ENCODE assay signal across 29 cellular contexts in the genomic region with DNA sequence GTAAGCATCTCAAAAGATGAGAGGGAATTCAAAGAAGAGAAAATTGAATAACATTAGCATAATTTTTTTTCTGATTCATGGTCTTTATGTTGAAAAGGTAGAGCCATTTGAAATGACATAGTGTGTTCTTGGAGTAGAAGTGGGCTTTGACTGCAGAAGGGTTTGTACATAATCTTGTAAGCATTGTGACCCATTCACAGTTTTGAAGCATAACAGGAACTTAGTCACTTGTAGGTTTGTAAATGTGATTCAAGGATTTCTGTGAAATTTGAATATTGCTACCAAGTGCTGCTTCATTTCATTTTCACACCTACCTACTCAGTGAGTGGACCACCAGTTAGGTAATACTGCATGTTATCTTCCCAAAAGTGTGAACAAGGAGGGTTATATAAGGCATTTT.
"Had no signal": no experiment of that assay in that cellular context is flagged by ENCODE, and none has a peak within 500 bp of the region (broad histone marks: within the 10 kb centered on the region; RNA-seq: fewer than 3 reads in every experiment).

No MANE protein-coding gene starts in this region.

- H3K36me3 Mint-ChIP-seq: activated CD4-positive, alpha-beta memory T cell treated with anti-CD3 and anti-CD28 coated beads for 36 hours; activated naive CD4-positive, alpha-beta T cell treated with anti-CD3 and anti-CD28 coated beads, Interleukin-2, amount 50 U/mL, for 24 hours; activated naive CD8-positive, alpha-beta T cell treated with anti-CD3 and anti-CD28 coated beads for 36 hours; WTC11 had no signal

- H3K27ac Mint-ChIP-seq: activated CD4-positive, alpha-beta memory T cell treated with anti-CD3 and anti-CD28 coated beads for 36 hours; activated CD8-positive, alpha-beta memory T cell treated with anti-CD3 and anti-CD28 coated beads, Interleukin-2, amount 10 ng/mL, durations not matched to agents 7 days and 5 days; activated CD8-positive, alpha-beta T cell treated with anti-CD3 and anti-CD28 coated beads, Interleukin-2, amount 10 ng/mL, durations not matched to agents 7 days and 5 days; activated naive CD4-positive, alpha-beta T cell treated with anti-CD3 and anti-CD28 coated beads for 36 hours; activated naive CD4-positive, alpha-beta T cell treated with anti-CD3 and anti-CD28 coated beads, Interleukin-2, amount 50 U/mL, for 24 hours; activated naive CD8-positive, alpha-beta T cell treated with anti-CD3 and anti-CD28 coated beads for 36 hours; activated naive CD8-positive, alpha-beta T cell treated with anti-CD3 and anti-CD28 coated beads, Interleukin-2, amount 50 U/mL, for 24 hours; activated T-helper 2 cell treated with anti-CD3 and anti-CD28 coated beads, Interferon-gamma antibody, Interleukin-2, Interleukin-4, amounts not matched to agents 10 μg/mL and 5 μg/mL and 100 μg/mL, durations not matched to agents 14 hours and 24 hours and 36 hours; effector memory CD8-positive, alpha-beta T cell had no signal

- H3K4me1 Mint-ChIP-seq: activated naive CD4-positive, alpha-beta T cell treated with anti-CD3 and anti-CD28 coated beads, Interleukin-2, amount 50 U/mL, for 24 hours; activated naive CD8-positive, alpha-beta T cell treated with anti-CD3 and anti-CD28 coated beads for 36 hours; activated naive CD8-positive, alpha-beta T cell treated with anti-CD3 and anti-CD28 coated beads, Interleukin-2, amount 50 U/mL, for 24 hours; WTC11 had no signal

- H3K36me3 ChIP-seq: adrenal gland, esophagus squamous epithelium had no signal

- H3K4me1 ChIP-seq: adrenal gland, body of pancreas, esophagus squamous epithelium had no signal

- H3K4me3 ChIP-seq: adrenal gland, body of pancreas, esophagus squamous epithelium had no signal

- H3K9me3 Mint-ChIP-seq: activated CD4-positive, alpha-beta memory T cell treated with anti-CD3 and anti-CD28 coated beads for 36 hours; activated naive CD4-positive, alpha-beta T cell treated with anti-CD3 and anti-CD28 coated beads for 36 hours; activated naive CD4-positive, alpha-beta T cell treated with anti-CD3 and anti-CD28 coated beads, Interleukin-2, amount 50 U/mL, for 24 hours; activated naive CD8-positive, alpha-beta T cell treated with anti-CD3 and anti-CD28 coated beads for 36 hours; activated naive CD8-positive, alpha-beta T cell treated with anti-CD3 and anti-CD28 coated beads, Interleukin-2, amount 50 U/mL, for 24 hours; activated T-helper 2 cell treated with anti-CD3 and anti-CD28 coated beads, Interferon-gamma antibody, Interleukin-2, Interleukin-4, amounts not matched to agents 10 μg/mL and 5 μg/mL and 100 μg/mL, durations not matched to agents 14 hours and 24 hours and 36 hours; effector memory CD8-positive, alpha-beta T cell; WTC11 had no signal

- ATAC-seq: activated CD8-positive, alpha-beta memory T cell treated with anti-CD3 and anti-CD28 coated beads, Interleukin-2, amount 10 ng/mL, durations not matched to agents 7 days and 5 days; activated CD8-positive, alpha-beta T cell treated with anti-CD3 and anti-CD28 coated beads, Interleukin-2, amount 10 ng/mL, durations not matched to agents 7 days and 5 days; activated naive CD8-positive, alpha-beta T cell treated with anti-CD3 and anti-CD28 coated beads, Interleukin-2, amount 50 U/mL, for 24 hours; body of pancreas; effector memory CD8-positive, alpha-beta T cell; WTC11 had no signal

- H3K27ac ChIP-seq: adrenal gland, body of pancreas, epithelial cell of prostate, esophagus squamous epithelium, VCaP had no signal

- H3K27me3 Mint-ChIP-seq: activated CD8-positive, alpha-beta memory T cell treated with anti-CD3 and anti-CD28 coated beads, Interleukin-2, amount 10 ng/mL, durations not matched to agents 7 days and 5 days had no signal

- H3K27me3 ChIP-seq: adrenal gland, body of pancreas, esophagus squamous epithelium had no signal

- H3K4me3 Mint-ChIP-seq: activated CD4-positive, alpha-beta memory T cell treated with anti-CD3 and anti-CD28 coated beads for 36 hours; activated CD8-positive, alpha-beta memory T cell treated with anti-CD3 and anti-CD28 coated beads, Interleukin-2, amount 10 ng/mL, durations not matched to agents 7 days and 5 days; activated CD8-positive, alpha-beta T cell treated with anti-CD3 and anti-CD28 coated beads, Interleukin-2, amount 10 ng/mL, durations not matched to agents 7 days and 5 days; activated naive CD4-positive, alpha-beta T cell treated with anti-CD3 and anti-CD28 coated beads for 36 hours; activated naive CD4-positive, alpha-beta T cell treated with anti-CD3 and anti-CD28 coated beads, Interleukin-2, amount 50 U/mL, for 24 hours; activated naive CD8-positive, alpha-beta T cell treated with anti-CD3 and anti-CD28 coated beads for 36 hours; activated naive CD8-positive, alpha-beta T cell treated with anti-CD3 and anti-CD28 coated beads, Interleukin-2, amount 50 U/mL, for 24 hours; effector memory CD8-positive, alpha-beta T cell; WTC11 had no signal

- H3K9me3 ChIP-seq: adrenal gland, body of pancreas, esophagus squamous epithelium had no signal

- DNase-seq: activated CD4-positive, alpha-beta memory T cell treated with anti-CD3 and anti-CD28 coated beads for 36 hours; activated CD4-positive, alpha-beta T cell treated with anti-CD3 and anti-CD28 coated beads for 1 hour; activated CD4-positive, alpha-beta T cell treated with anti-CD3 and anti-CD28 coated beads for 48 hours; activated CD8-positive, alpha-beta memory T cell treated with anti-CD3 and anti-CD28 coated beads, Interleukin-2, amount 10 ng/mL, durations not matched to agents 7 days and 5 days; activated CD8-positive, alpha-beta memory T cell treated with anti-CD3 and anti-CD28 coated beads, Interleukin-2, amount 50 U/mL, for 4 hours; activated CD8-positive, alpha-beta T cell treated with anti-CD3 and anti-CD28 coated beads, Interleukin-2, amount 10 ng/mL, durations not matched to agents 7 days and 5 days; activated effector memory CD4-positive, alpha-beta T cell treated with anti-CD3 and anti-CD28 coated beads, Interleukin-2, amount 50 U/mL, for 16 hours; activated naive CD4-positive, alpha-beta T cell treated with anti-CD3 and anti-CD28 coated beads for 36 hours; activated naive CD8-positive, alpha-beta T cell treated with anti-CD3 and anti-CD28 coated beads for 36 hours; activated naive CD8-positive, alpha-beta T cell treated with anti-CD3 and anti-CD28 coated beads, Interleukin-2, amount 50 U/mL, for 24 hours; activated T-cell treated with anti-CD3 and anti-CD28 coated beads, Interleukin-2, amount 50 U/mL, for 1 hour; adrenal gland; amygdala; aorta; body of pancreas; caudate nucleus; cortex of kidney; dermis blood vessel endothelial cell; effector CD4-positive, alpha-beta T cell; effector memory CD8-positive, alpha-beta T cell; esophagus squamous epithelium; foreskin melanocyte; head of caudate nucleus; T-helper 2 cell had no signal
